29 cellular contexts compared by ENCODE assay signal in the genomic region with DNA sequence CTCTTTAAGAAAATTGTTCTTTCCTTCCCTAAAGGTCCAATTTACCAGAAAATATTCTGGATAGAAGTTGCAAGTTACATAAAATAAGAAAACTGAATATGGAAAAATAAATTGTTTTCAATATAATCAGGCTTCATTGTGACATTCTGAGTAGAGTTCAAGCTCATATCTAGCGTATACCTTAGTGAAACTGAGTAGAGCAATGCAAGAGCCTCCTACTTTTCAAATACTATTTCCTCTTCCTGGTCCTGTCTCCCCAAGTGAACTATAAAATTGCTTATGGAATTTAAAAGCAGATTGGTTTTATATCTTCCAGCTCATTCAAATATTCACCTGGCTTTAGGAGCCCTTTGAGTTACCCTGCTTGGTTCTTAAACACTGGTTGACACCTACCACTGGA.
"Had no signal": no experiment of that assay in that cellular context is flagged by ENCODE, and none has a peak within 500 bp of the region (broad histone marks: within the 10 kb centered on the region; RNA-seq: fewer than 3 reads in every experiment).

No MANE protein-coding gene starts in this region.

- H3K27ac ChIP-seq: brain microvascular endothelial cell, epithelial cell of prostate, WERI-Rb-1 had no signal

- FAIRE-seq: astrocyte, bronchial epithelial cell, endometrium, endothelial cell of umbilical vein, frontal cortex had no signal

- H3K36me3 ChIP-seq: brain microvascular endothelial cell, WERI-Rb-1 had no signal

- DNase-seq: activated B cell treated with CpG ODN at 0.5 μM for 24 hours; activated CD4-positive, alpha-beta T cell treated with anti-CD3 and anti-CD28 coated beads for 48 hours; activated CD4-positive, alpha-beta T cell treated with anti-CD3 and anti-CD28 coated beads, Interleukin-2, amount 50 U/mL, for 1 hour; activated CD4-positive, alpha-beta T cell treated with anti-CD3 and anti-CD28 coated beads, Interleukin-2, amount 50 U/mL, for 48 hours; activated CD8-positive, alpha-beta memory T cell treated with anti-CD3 and anti-CD28 coated beads for 24 hours; activated CD8-positive, alpha-beta T cell treated with anti-CD3 and anti-CD28 coated beads for 36 hours; activated effector memory CD4-positive, alpha-beta T cell treated with Interleukin-2 at 50 U/mL for 16 hours; activated gamma-delta T cell treated with Interleukin-2 at 50 U/mL for 16 hours; activated naive CD4-positive, alpha-beta T cell treated with anti-CD3 and anti-CD28 coated beads, Interleukin-2, amount 50 U/mL, for 16 hours; activated naive CD4-positive, alpha-beta T cell treated with Interleukin-2 at 50 U/mL for 16 hours; activated T-cell treated with anti-CD3 and anti-CD28 coated beads, Interleukin-2, amount 50 U/mL, for 4 hours; amniotic stem cell; anterior cingulate cortex; brain microvascular endothelial cell; cortex of kidney; effector CD8-positive, alpha-beta T cell; foreskin fibroblast; SW 1271; T-cell; T1000; WERI-Rb-1 had no signal

- ATAC-seq: activated CD4-positive, CD25-positive, alpha-beta regulatory T cell treated with anti-CD3 and anti-CD28 coated beads, Interleukin-2, amount 50 U/mL, for 24 hours; activated CD8-positive, alpha-beta T cell treated with anti-CD3 and anti-CD28 coated beads for 36 hours; activated T-cell treated with anti-CD3 and anti-CD28 coated beads, Interleukin-2, amount 50 U/mL, for 4 hours; activated T-helper 17 cell treated with anti-CD3 and anti-CD28 coated beads, Interleukin-2, amount 50 U/mL, for 72 hours; T-cell had no signal

- H3K27me3 ChIP-seq: brain microvascular endothelial cell had no signal
